Comparison of ENCODE assay signal across 2 cellular contexts in the genomic region with DNA sequence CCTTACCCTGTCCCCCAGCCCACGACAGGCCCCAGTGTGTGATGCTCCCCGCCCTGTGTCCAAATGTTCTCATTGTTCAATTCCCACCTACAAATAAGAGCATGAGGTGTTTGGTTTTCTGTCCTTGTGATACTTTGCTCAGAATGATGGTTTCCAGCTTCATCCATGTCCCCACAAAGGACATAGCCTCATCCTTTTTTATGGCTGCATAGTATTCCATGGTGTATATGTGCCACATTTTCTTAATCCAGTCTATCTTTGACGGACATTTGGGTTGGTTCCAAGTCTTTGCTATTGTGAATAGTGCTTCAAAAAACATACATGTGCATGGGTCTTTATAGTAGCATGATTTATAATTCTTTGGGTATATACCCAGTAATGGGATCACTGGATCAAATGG. TPM values are rescaled to one million over a fixed set of nuclear protein-coding genes. Genes with fewer than 3 reads are reported as not detected.
"Had no signal": no experiment of that assay in that cellular context is flagged by ENCODE, and none has a peak within 500 bp of the region (broad histone marks: within the 10 kb centered on the region; RNA-seq: fewer than 3 reads in every experiment).

No MANE protein-coding gene starts in this region.

RNA-seq across cellular contexts. Expression of a gene that starts 24.3 kb away (rescaled TPM):
- total RNA-seq: G401, GM12878 had no signal
- polyA plus RNA-seq: GM12878 had no signal

RNA-seq across cellular contexts. Expression of a gene that starts 32.5 kb away (rescaled TPM):
- total RNA-seq: G401, GM12878 had no signal
- polyA plus RNA-seq: GM12878 had no signal

RNA-seq across cellular contexts. Expression of a gene that starts 46.4 kb away (rescaled TPM):
- total RNA-seq: G401, GM12878 had no signal
- polyA plus RNA-seq: GM12878 had no signal
